Comparison of ENCODE assay signal across 23 cellular contexts in genomic region chr18:68147728-68148127, GRCh38.
A peak's percentile ranks its signal among the peaks of the same experiment; 100 is the strongest.
DNase-seq lines count a peak whose midpoint lies in the region; ATAC-seq and TF ChIP-seq lines count a peak whose summit lies in the region.
"Had no signal": no experiment of that assay in that cellular context is flagged by ENCODE, and none has a peak within 500 bp of the region (broad histone marks: within the 10 kb centered on the region; RNA-seq: fewer than 3 reads in every experiment).

No MANE protein-coding gene starts in this region.

- H3K4me3 ChIP-seq in IMR-90 (ENCODE audit: insufficient read depth, low read depth, low read length) (no peak overlapping the region), astrocyte of the spinal cord (ENCODE audit: low read depth, low read length) (no peak overlapping the region), A673 (ENCODE audit: low read depth, low read length, poor library complexity, severe bottlenecking) (no peak overlapping the region)
- H3K4me3 ChIP-seq: heart left ventricle, psoas muscle, skin epidermis, thoracic aorta had no signal

- peak overlapping the region; percentile 91; the same call in 1 of the 2 replicates for H4K5ac ChIP-seq in IMR-90 (ENCODE audit: low read depth, low read length)

- H3K14ac ChIP-seq in IMR-90 (replicated peaks; ENCODE audit: low read depth, low read length) = no peak overlapping the region

- H4K8ac ChIP-seq in IMR-90 (ENCODE audit: low read depth in 2 of 2, low read length in 2 of 2) = 0 out of 4 replicates have a peak overlapping the region, but pooled peaks have one; percentile 1 to 60

- DNase-seq in DMS53 (lab: John Stamatoyannopoulos, UW) = peak; percentile 62
- DNase-seq in IMR-90 = peak; percentile 45
- peak; percentile 5 for DNase-seq in astrocyte of the spinal cord (ENCODE audit: low read depth, low spot score)
- peak; percentile 13 for DNase-seq in myocyte (ENCODE audit: low read depth)
- no peak for DNase-seq in A673 (ENCODE audit: low spot score)
- DNase-seq in GOT3 (lab: John Stamatoyannopoulos, UW) = no peak
- no peak for DNase-seq in substantia nigra (lab: John Stamatoyannopoulos, UW)
- no peak for DNase-seq in mesenteric fat pad (ENCODE audit: low spot score)
- DNase-seq: activated CD4-positive, alpha-beta memory T cell treated with anti-CD3 and anti-CD28 coated beads, Interleukin-2, amount 10 ng/mL, durations not matched to agents 7 days and 5 days; activated effector memory CD4-positive, alpha-beta T cell treated with anti-CD3 and anti-CD28 coated beads, Interleukin-2, amount 50 U/mL, for 16 hours; activated naive CD8-positive, alpha-beta T cell treated with anti-CD3 and anti-CD28 coated beads, Interleukin-2, amount 50 U/mL, for 24 hours; CD4-positive, alpha-beta memory T cell; DMS153; heart left ventricle; Kasumi-1; NCI-H1092 treated with DMSO at 0.1 percent for 48 hours; NCI-H2107; NCI-H524 treated with DMSO at 0.1 percent for 48 hours; psoas muscle; stimulated activated naive B cell treated with anti-CD40 and anti-IgM and Interleukin-4, amounts not matched to agents 10 μg/mL and 1 μg/mL and 100 μg/mL, for 72 hours had no signal

- H2BK20ac ChIP-seq in IMR-90 (ENCODE audit: low read depth, low read length) = peak overlapping the region; percentile 8; the same call in 1 of the 2 replicates

- H3K27ac ChIP-seq in IMR-90 (ENCODE audit: insufficient read depth, low read length) (no peak overlapping the region), A673 (ENCODE audit: low read depth, low read length, poor library complexity, severe bottlenecking) (no peak overlapping the region), substantia nigra (ENCODE audit: low read depth, low read length, poor library complexity, severe bottlenecking) (no peak overlapping the region)
- H3K27ac ChIP-seq: heart left ventricle, psoas muscle, skin epidermis, thoracic aorta had no signal

- no peak overlapping the region for H3K9ac ChIP-seq in IMR-90 (ENCODE audit: low read depth, low read length)

- no peak overlapping the region for H2AK9ac ChIP-seq in IMR-90 (replicated peaks; ENCODE audit: low read depth, low read length, poor library complexity)

- H2BK5ac ChIP-seq in IMR-90 (ENCODE audit: low read depth, low read length, poor library complexity, severe bottlenecking) = no peak overlapping the region

- H3K4me2 ChIP-seq in IMR-90 (ENCODE audit: low read depth, low read length) = peak overlapping the region; percentile 1; the same call in 1 of the 2 replicates

- H2BK15ac ChIP-seq in IMR-90 (ENCODE audit: low read depth, low read length) = 0 out of 3 replicates have a peak overlapping the region, but pooled peaks have one; percentile 9

- no peaks in the 10 kb centered on the region for H4K20me1 ChIP-seq in IMR-90 (ENCODE audit: insufficient read depth, low read length)

- H3K18ac ChIP-seq in IMR-90 (ENCODE audit: low read depth, low read length) = peak overlapping the region; percentile 81; the same call in 1 of the 2 replicates

- peak overlapping the region; percentile 15; the same call in 1 of the 2 replicates for H4K91ac ChIP-seq in IMR-90 (ENCODE audit: insufficient read depth, low read depth, low read length)

- TF ChIP-seq POLR2A in IMR-90 (IDR thresholded peaks at IDR 0.05; ENCODE audit: low read depth, low read length) = no peak

- peak overlapping the region; percentile 17 for H2BK120ac ChIP-seq in IMR-90 (ENCODE audit: low read depth, low read length)

- peak overlapping the region; percentile 32; the same call in 1 of the 2 replicates for H3K4ac ChIP-seq in IMR-90 (ENCODE audit: low read depth, low read length)

- ATAC-seq in IMR-90 (ENCODE audit: low read depth) = peak; percentile 37
- ATAC-seq: activated naive CD8-positive, alpha-beta T cell treated with anti-CD3 and anti-CD28 coated beads, Interleukin-2, amount 50 U/mL, for 24 hours; heart left ventricle; left lobe of liver; psoas muscle; stimulated activated naive B cell treated with anti-CD40 and anti-IgM and Interleukin-4, amounts not matched to agents 10 μg/mL and 1 μg/mL and 100 μg/mL, for 72 hours had no signal

- dilution Hi-C loops in IMR-90 (cut with HindIII; ENCODE audit: low sequenced_read_pairs, unreplicated experiment) = no loop called here

- WGBS in IMR-90 (ENCODE audit: extremely low coverage in 2 of 2, insufficient read length in 1 of 2), 2 experiments = no CpG with 5 or more reads among the region's 2 CpGs

- CTCF ChIA-PET in IMR-90 (lab: Yijun Ruan, JAX) (no interaction called here), A673 (lab: Charles Lee) (no interaction called here)

- no peak for TF ChIP-seq CTCF in IMR-90 (conservative IDR thresholded peaks at IDR 0.05; ENCODE audit: low read depth, low read length)
- TF ChIP-seq CTCF in astrocyte of the spinal cord (IDR thresholded peaks at IDR 0.05; ENCODE audit: low read depth, low read length) = no peak
- TF ChIP-seq CTCF in A673 (conservative IDR thresholded peaks at IDR 0.05; ENCODE audit: low read depth, low read length) = no peak

- no peaks in the 10 kb centered on the region for H3K9me1 ChIP-seq in IMR-90 (ENCODE audit: insufficient read depth, low read length)

- H3K27me3 ChIP-seq in IMR-90 (ENCODE audit: control insufficient read depth, insufficient read depth, low read length) (no peaks in the 10 kb centered on the region), A673 (replicated peaks; ENCODE audit: insufficient read depth, low read depth, low read length, poor library complexity) (no peaks in the 10 kb centered on the region)
- H3K27me3 ChIP-seq: heart left ventricle had no signal

- POLR2A ChIA-PET in IMR-90 (lab: Charles Lee; ENCODE audit: unreplicated experiment) = no interaction called here
- POLR2A ChIA-PET in A673 (lab: Charles Lee; ENCODE audit: low non-redundant PET) = no interaction called here

- no peak overlapping the region for H2AFZ ChIP-seq in IMR-90 (replicated peaks; ENCODE audit: low read length, poor library complexity)

- H3K4me1 ChIP-seq in IMR-90 (ENCODE audit: control insufficient read depth, insufficient read depth, low read length) (no peaks in the 10 kb centered on the region; the same call in 1 of the 2 replicates), A673 (ENCODE audit: insufficient read depth, low read length, poor library complexity, severe bottlenecking) (peaks cover 4% of the 10 kb centered on the region)
- H3K4me1 ChIP-seq: heart left ventricle, psoas muscle had no signal

- intact Hi-C loops in IMR-90 (cut with micrococcal nuclease) = no loop called here
- intact Hi-C loops in A673 (cut with micrococcal nuclease; ENCODE audit: unreplicated experiment) = no loop called here

- H3K36me3 ChIP-seq in IMR-90 (ENCODE audit: control insufficient read depth, insufficient read depth, low read length) (no peaks in the 10 kb centered on the region), A673 (ENCODE audit: insufficient read depth, low read length, poor library complexity, severe bottlenecking) (no peaks in the 10 kb centered on the region)
- H3K36me3 ChIP-seq: heart left ventricle, thoracic aorta had no signal

- in situ Hi-C loops in IMR-90 (cut with MboI; ENCODE audit: low sequenced_read_pairs) (no loop called here), astrocyte of the spinal cord (cut with HindIII; ENCODE audit: low sequenced_read_pairs) (no loop called here)

- H3K56ac ChIP-seq in IMR-90 (ENCODE audit: extremely low read depth, insufficient read depth, low read length) = no peak overlapping the region

- BruUV-seq in IMR-90 (replicated peaks; lab: Mats Ljungman, UMichigan) (no TSS peak), A673 (replicated peaks; lab: Mats Ljungman, UMichigan) (no TSS peak)

- no peak overlapping the region for H2AK5ac ChIP-seq in IMR-90 (ENCODE audit: low read depth, low read length)

- H3K9me3 ChIP-seq in IMR-90 (ENCODE audit: control insufficient read depth, insufficient read depth, low read length) = no peaks in the 10 kb centered on the region
- H3K9me3 ChIP-seq in A673 (ENCODE audit: low read depth, low read length, poor library complexity, severe bottlenecking) = peaks cover 3% of the 10 kb centered on the region
- H3K9me3 ChIP-seq: psoas muscle, thoracic aorta had no signal

- H3K79me1 ChIP-seq in IMR-90 (ENCODE audit: low read depth in 1 of 2, low read length in 2 of 2) = no peaks in the 10 kb centered on the region

- TF ChIP-seq RAD21 in IMR-90 (IDR thresholded peaks at IDR 0.05; ENCODE audit: low read length) = no peak

- no peak overlapping the region for H3K23ac ChIP-seq in IMR-90 (ENCODE audit: low read depth, low read length)

TF ChIP-seq in IMR-90, 13 proteins besides CTCF, POLR2A, EP300 and RAD21:
- TF ChIP-seq MAZ (IDR thresholded peaks at IDR 0.05; ENCODE audit: borderline replicate concordance, low read depth, low read length) = no peak
- peak; percentile 93 for TF ChIP-seq NFE2L2 (IDR thresholded peaks at IDR 0.05; ENCODE audit: low read depth, low read length)
- peak; percentile 67 for TF ChIP-seq MAFK (IDR thresholded peaks at IDR 0.05; ENCODE audit: low read depth, low read length)
- no peak for TF ChIP-seq USF2 (IDR thresholded peaks at IDR 0.05; ENCODE audit: low read depth, low read length)
- no peak for TF ChIP-seq BHLHE40 (IDR thresholded peaks at IDR 0.05; ENCODE audit: low read depth, low read length)
- no peak for TF ChIP-seq SMC3 (IDR thresholded peaks at IDR 0.05; ENCODE audit: low read depth, low read length)
TF ChIP-seq in IMR-90: peak in this region for 2.

Comparison
In these comparisons a context has a peak if more than half of its experiments do, and no peak if none do; other contexts are left out.
1. DNase-seq: peak in DMS53 (single experiment), IMR-90 (single experiment), astrocyte of the spinal cord (single experiment) and myocyte (single experiment); none in A673 (single experiment), GOT3 (single experiment), substantia nigra (0 of 49) and mesenteric fat pad (single experiment).